ENCODE assay signal across 19 cellular contexts in the genomic region with DNA sequence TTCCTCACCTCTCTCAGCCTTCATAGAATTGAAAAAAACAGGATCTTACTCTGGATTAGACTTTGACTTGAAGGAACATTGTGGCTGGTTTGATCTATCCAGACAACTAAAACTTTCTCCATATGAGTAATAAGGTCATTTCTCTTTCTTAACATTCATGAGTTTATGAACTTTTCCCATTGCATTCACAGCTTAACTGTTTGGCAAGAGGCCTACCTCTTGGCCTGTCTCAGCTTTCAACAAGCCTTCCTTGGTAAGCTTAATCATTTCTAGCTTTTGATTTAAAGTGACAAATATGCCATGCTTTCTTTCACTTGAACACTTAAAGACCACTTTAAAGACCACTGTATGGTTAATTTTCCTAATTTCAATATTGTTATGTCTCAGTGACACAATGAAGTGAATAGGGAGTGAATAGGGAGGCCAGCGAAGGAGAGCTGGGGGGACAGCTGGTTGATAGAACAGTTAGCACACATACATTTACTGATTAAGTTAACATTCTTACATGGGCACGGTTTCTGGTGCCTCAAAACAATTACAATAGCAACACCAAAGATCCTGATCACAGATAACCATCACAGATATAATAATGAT. TPM values are rescaled to one million over a fixed set of nuclear protein-coding genes. Genes with fewer than 3 reads are reported as not detected.
DNase-seq lines count a peak whose midpoint lies in the region; TF ChIP-seq lines count a peak whose summit lies in the region.
"Had no signal": no experiment of that assay in that cellular context is flagged by ENCODE, and none has a peak within 500 bp of the region (broad histone marks: within the 10 kb centered on the region; RNA-seq: fewer than 3 reads in every experiment).

No MANE protein-coding gene starts in this region.

- TF ChIP-seq CTCF in cardiac fibroblast (IDR thresholded peaks at IDR 0.05; ENCODE audit: low read depth, low read length) (no peak), hepatocyte (IDR thresholded peaks at IDR 0.05; ENCODE audit: poor library complexity) (no peak)

- WGBS in hepatocyte (ENCODE audit: low lambda C conversion rate, missing lambda C conversion rate) = 95% methylated on average over 2 of the region's 2 CpGs

- peaks cover 31% of the 10 kb centered on the region for H3K79me2 ChIP-seq in hepatocyte

- peak; percentile 22 for DNase-seq in GM04504 (ENCODE audit: low read depth)
- DNase-seq in LHCN-M2 (ENCODE audit: low read depth) = peak; percentile 27
- DNase-seq in cardiac fibroblast (ENCODE audit: low read depth in 2 of 2) = peak; percentile 61 to 77
- peak; percentile 36 for DNase-seq in myocyte (ENCODE audit: low read depth)
- no peak for DNase-seq in effector CD4-positive, alpha-beta T cell
- no peak for DNase-seq in DMS153 treated with DMSO at 0.1 percent for 48 hours (lab: John Stamatoyannopoulos, UW; ENCODE audit: unreplicated experiment)
- no peak for DNase-seq in hepatocyte (ENCODE audit: low spot score)
- DNase-seq in DMS53 treated with DMSO at 0.1 percent for 48 hours (lab: John Stamatoyannopoulos, UW; ENCODE audit: unreplicated experiment) = no peak
- DNase-seq: activated CD8-positive, alpha-beta memory T cell treated with anti-CD3 and anti-CD28 coated beads, Interleukin-2, amount 50 U/mL, for 48 hours; CD8-positive, alpha-beta T cell; DMS79; left lung; midbrain; NCI-H1092; NCI-H2081; NCI-H510A; spleen; T-helper 2 cell had no signal

- H2AFZ ChIP-seq in hepatocyte = no peak overlapping the region

- H4K20me1 ChIP-seq in hepatocyte (ENCODE audit: insufficient read depth, poor library complexity, severe bottlenecking) = no peaks in the 10 kb centered on the region

- H3K4me3 ChIP-seq in cardiac fibroblast (replicated peaks in 1 of 2; ENCODE audit: low read depth in 2 of 2, low read length in 2 of 2) (no peak overlapping the region), hepatocyte (no peak overlapping the region)
- H3K4me3 ChIP-seq: left lung, spleen had no signal

- no peaks in the 10 kb centered on the region for H3K36me3 ChIP-seq in hepatocyte (replicated peaks; ENCODE audit: insufficient read depth, low read depth)
- H3K36me3 ChIP-seq: left lung had no signal

- H3K9me3 ChIP-seq in hepatocyte (ENCODE audit: low read depth) = no peaks in the 10 kb centered on the region
- H3K9me3 ChIP-seq: left lung had no signal

- no peaks in the 10 kb centered on the region for H3K4me1 ChIP-seq in hepatocyte (ENCODE audit: insufficient read depth)
- H3K4me1 ChIP-seq: left lung, spleen had no signal

- H3K27me3 ChIP-seq in hepatocyte = no peaks in the 10 kb centered on the region
- H3K27me3 ChIP-seq: left lung, spleen had no signal

- H3K4me2 ChIP-seq in hepatocyte = no peak overlapping the region

- no peak overlapping the region for H3K27ac ChIP-seq in hepatocyte
- H3K27ac ChIP-seq: left lung, spleen, VCaP had no signal

- H3K9me2 ChIP-seq in hepatocyte (replicated peaks; ENCODE audit: insufficient read depth) = no peaks in the 10 kb centered on the region

RNA-seq across cellular contexts. Expression of gene IMMP1L, which starts 17.0 kb away (rescaled TPM):
- total RNA-seq in LHCN-M2 (2014; rRNA removed) (18.5 and 49.7 TPM in 2 replicates), myocyte (21.5 and 42.5 TPM in 2 replicates), hepatocyte (8.0 and 17.0 TPM in 2 replicates)
- polyA plus RNA-seq in LHCN-M2 (2012) = 54.8 TPM
- 39.3 TPM for polyA plus RNA-seq in myocyte (2012)
- 30.2 and 33.6 TPM in 2 replicates for polyA plus RNA-seq in hepatocyte

RNA-seq across cellular contexts. Expression of gene ELP4, which starts 17.1 kb away (rescaled TPM):
- total RNA-seq in LHCN-M2 (2014; rRNA removed) = 20.3 and 21.1 TPM in 2 replicates
- polyA plus RNA-seq in LHCN-M2 (2012) = 6.2 TPM
- total RNA-seq in myocyte = 22.3 and 27.2 TPM in 2 replicates
- 10.7 TPM for polyA plus RNA-seq in myocyte (2012)
- 22.0 and 25.1 TPM in 2 replicates for total RNA-seq in hepatocyte
- 12.3 and 15.7 TPM in 2 replicates for polyA plus RNA-seq in hepatocyte

Comparison
In these comparisons a context has a peak if more than half of its experiments do, and no peak if none do; other contexts are left out.
1. DNase-seq: peak in GM04504 (single experiment), LHCN-M2 (single experiment), cardiac fibroblast (2 of 2) and myocyte (single experiment); none in effector CD4-positive, alpha-beta T cell (single experiment), DMS153 treated with DMSO at 0.1 percent for 48 hours (single experiment), hepatocyte (single experiment) and DMS53 treated with DMSO at 0.1 percent for 48 hours (single experiment).